1 cellular context compared by ENCODE assay signal in genomic region chr9:120403543-120403856, GRCh38.
TF ChIP-seq lines count a peak whose summit lies in the region.

No MANE protein-coding gene starts in this region.

TF ChIP-seq in K562, 482 proteins besides CTCF, POLR2A, EP300 and RAD21 (continued from another document):
- TF ChIP-seq ZNF592 (IDR thresholded peaks at IDR 0.05) (peak; percentile 86), C11orf30 (IDR thresholded peaks at IDR 0.05; ENCODE audit: low read depth) (peak; percentile 97), REST (CRISPR knock-in tag; IDR thresholded peaks at IDR 0.05; ENCODE audit: low read depth) (peak; percentile 87; the same call in 1 of the 2 replicates), MAFG (tag; conservative IDR thresholded peaks at IDR 0.05) (peak; percentile 98), BMI1 (IDR thresholded peaks at IDR 0.05; ENCODE audit: low read length) (no peak), IRF9 (tag; IDR thresholded peaks at IDR 0.05) (peak; percentile 52; the same call in 1 of the 2 replicates), ZNF780A (CRISPR knock-in tag; IDR thresholded peaks at IDR 0.05) (no peak)
TF ChIP-seq in K562: peak in this region for 34.
